1 cellular context compared by ENCODE assay signal in genomic region chr17:1997587-1998425, GRCh38.
A peak's percentile ranks its signal among the peaks of the same experiment; 100 is the strongest.
TF ChIP-seq lines count a peak whose summit lies in the region.

No MANE protein-coding gene starts in this region.

TF ChIP-seq in HepG2, 621 proteins besides CTCF, POLR2A, EP300 and RAD21 (continued from another document and continues in another):
- TF ChIP-seq ZNF337 (CRISPR knock-in tag; IDR thresholded peaks at IDR 0.05; ENCODE audit: borderline replicate concordance, low read depth) (no peak), ZNF672 (CRISPR knock-in tag; IDR thresholded peaks at IDR 0.05) (no peak), FOXO1 (CRISPR knock-in tag; IDR thresholded peaks at IDR 0.05) (peak; percentile 30), NR0B2 (CRISPR knock-in tag; IDR thresholded peaks at IDR 0.05) (no peak), ZNF274 (CRISPR knock-in tag; IDR thresholded peaks at IDR 0.05) (no peak), PHF5A (CRISPR knock-in tag; IDR thresholded peaks at IDR 0.05; ENCODE audit: low read depth, unreplicated experiment) (peak; percentile 2), PBX3 (CRISPR knock-in tag; IDR thresholded peaks at IDR 0.05; ENCODE audit: borderline replicate concordance) (no peak), PAWR (CRISPR knock-in tag; IDR thresholded peaks at IDR 0.05; ENCODE audit: borderline replicate concordance) (no peak), HIVEP1 (CRISPR knock-in tag; IDR thresholded peaks at IDR 0.05) (no peak), POLR2AphosphoS5 (IDR thresholded peaks at IDR 0.05; ENCODE audit: low read depth, low read length) (no peak), ZNF768 (CRISPR knock-in tag; IDR thresholded peaks at IDR 0.05) (no peak), ZBTB1 (CRISPR knock-in tag; IDR thresholded peaks at IDR 0.05; ENCODE audit: borderline replicate concordance) (no peak), PAXIP1 (CRISPR knock-in tag; conservative IDR thresholded peaks at IDR 0.05) (peak; percentile 82), DR1 (CRISPR knock-in tag; IDR thresholded peaks at IDR 0.05) (no peak; the same call in 1 of the 2 replicates), HCFC1 (IDR thresholded peaks at IDR 0.05; ENCODE audit: low read depth, low read length) (no peak), HIC2 (CRISPR knock-in tag; IDR thresholded peaks at IDR 0.05; ENCODE audit: low read depth) (peak; percentile 68; the same call in 1 of the 2 replicates), HDAC1 (CRISPR knock-in tag; IDR thresholded peaks at IDR 0.05) (peak; percentile 70), ZXDC (CRISPR knock-in tag; IDR thresholded peaks at IDR 0.05) (no peak), BRD4 (CRISPR knock-in tag; IDR thresholded peaks at IDR 0.05) (no peak), KMT2B (CRISPR knock-in tag; IDR thresholded peaks at IDR 0.05) (no peak), ATF6 (CRISPR knock-in tag; conservative IDR thresholded peaks at IDR 0.05) (no peak), ZNF432 (CRISPR knock-in tag; IDR thresholded peaks at IDR 0.05; ENCODE audit: borderline replicate concordance) (no peak), CBX5 (CRISPR knock-in tag; IDR thresholded peaks at IDR 0.05; ENCODE audit: borderline replicate concordance) (no peak; the same call in 1 of the 2 replicates), ZNF839 (CRISPR knock-in tag; IDR thresholded peaks at IDR 0.05; ENCODE audit: borderline replicate concordance) (no peak), GMEB2 (CRISPR knock-in tag; IDR thresholded peaks at IDR 0.05; ENCODE audit: low read depth) (no peak), HDAC6 (IDR thresholded peaks at IDR 0.05; ENCODE audit: low read depth, low read length) (no peak), FLYWCH1 (CRISPR knock-in tag; IDR thresholded peaks at IDR 0.05) (no peak), NKX3-1 (CRISPR knock-in tag; IDR thresholded peaks at IDR 0.05) (no peak), ZNF850 (CRISPR knock-in tag; conservative IDR thresholded peaks at IDR 0.05) (no peak), ELF1 (CRISPR knock-in tag; IDR thresholded peaks at IDR 0.05) (no peak), ZBTB40 (IDR thresholded peaks at IDR 0.05) (no peak), ZBTB40 (CRISPR knock-in tag; IDR thresholded peaks at IDR 0.05) (no peak), E2F2 (CRISPR knock-in tag; IDR thresholded peaks at IDR 0.05; ENCODE audit: borderline replicate concordance) (no peak), ZFP82 (CRISPR knock-in tag; IDR thresholded peaks at IDR 0.05; ENCODE audit: borderline replicate concordance) (no peak)
